ENCODE assay signal across 8 cellular contexts in the genomic region with DNA sequence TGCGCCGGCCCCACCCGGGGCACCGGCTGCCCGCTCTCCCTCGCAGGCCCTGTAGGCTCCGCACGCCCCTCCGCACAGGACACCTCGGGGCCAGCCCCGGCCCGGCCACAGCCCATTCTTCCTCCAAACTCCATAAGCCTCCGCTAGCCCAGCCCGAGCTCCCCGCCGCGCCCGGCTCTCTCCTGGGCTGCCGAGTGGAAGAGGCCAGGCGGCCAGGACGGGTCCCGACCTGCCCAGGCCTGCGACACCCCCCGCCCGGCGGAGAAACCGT. TPM values are rescaled to one million over a fixed set of nuclear protein-coding genes. Genes with fewer than 3 reads are reported as not detected.
DNase-seq lines count a peak whose midpoint lies in the region; ATAC-seq, FAIRE-seq and TF ChIP-seq lines count a peak whose summit lies in the region.

No MANE protein-coding gene starts in this region.

- H3K27ac ChIP-seq in muscle layer of duodenum (ENCODE audit: low read length), result peak overlapping the region; percentile 87
- H3K27ac ChIP-seq in upper lobe of left lung, result peak overlapping the region; percentile 95 to 98 (median 96)

- no peak for FAIRE-seq in HTR-8/SVneo (lab: Jason Lieb, UNC)

- no peak for TF ChIP-seq POLR2A in upper lobe of left lung (IDR thresholded peaks at IDR 0.05)

- TF ChIP-seq CTCF in epithelial cell of esophagus (IDR thresholded peaks at IDR 0.05; ENCODE audit: insufficient read depth, low read depth, low read length, missing control alignments), result no peak
- no peak for TF ChIP-seq CTCF in upper lobe of left lung (IDR thresholded peaks at IDR 0.05)

- DNase-seq in HTR-8/SVneo (ENCODE audit: insufficient read length, low spot score) (peak; percentile 54), epithelial cell of esophagus (ENCODE audit: low read depth) (peak; percentile 48), upper lobe of left lung (peak; percentile 52 to 92), NCI-H187 (lab: John Stamatoyannopoulos, UW) (no peak)
- DNase-seq in activated CD4-positive, alpha-beta T cell treated with anti-CD3 and anti-CD28 coated beads for 24 hours (ENCODE audit: low read depth in 2 of 2), result peak; percentile 5 to 17

- no peak for TF ChIP-seq EP300 in upper lobe of left lung (IDR thresholded peaks at IDR 0.05)

- H3K36me3 ChIP-seq in ES-I3 (ENCODE audit: insufficient read depth, low read length) (no peaks in the 10 kb centered on the region), muscle layer of duodenum (ENCODE audit: control insufficient read depth in 1 of 2, insufficient read depth in 2 of 2, low read length in 2 of 2) (no peaks in the 10 kb centered on the region), upper lobe of left lung (no peaks in the 10 kb centered on the region)

- ATAC-seq in GM21526 (IDR thresholded peaks at IDR 0.05; ENCODE audit: low FRiP score, unreplicated experiment) (peak; percentile 35), upper lobe of left lung (ENCODE audit: low FRiP score in 2 of 2) (peak; percentile 73)

- peak overlapping the region; percentile 84 for H3K4me3 ChIP-seq in epithelial cell of esophagus (ENCODE audit: low read length)
- peak overlapping the region; percentile 77 to 95 for H3K4me3 ChIP-seq in muscle layer of duodenum (ENCODE audit: low read depth in 1 of 2, low read length in 2 of 2)
- peak overlapping the region; percentile 59 to 95 (median 90) for H3K4me3 ChIP-seq in upper lobe of left lung

- 0% methylated on average over 1 to 27 of the region's 27 CpGs for WGBS in upper lobe of left lung, 2 donors

- H3K27me3 ChIP-seq in muscle layer of duodenum (ENCODE audit: low read depth, low read length), result no peaks in the 10 kb centered on the region
- H3K27me3 ChIP-seq in upper lobe of left lung, result no peaks in the 10 kb centered on the region

- H3K9me3 ChIP-seq in ES-I3 (ENCODE audit: control insufficient read depth, insufficient read depth, low read length) (no peaks in the 10 kb centered on the region), muscle layer of duodenum (ENCODE audit: control insufficient read depth in 1 of 2, low read length in 2 of 2) (no peaks in the 10 kb centered on the region), upper lobe of left lung (no peaks in the 10 kb centered on the region)

- H3K4me1 ChIP-seq in ES-I3 (ENCODE audit: insufficient read depth, low read length) (peaks cover 4% of the 10 kb centered on the region; the same call in 1 of the 2 replicates), muscle layer of duodenum (ENCODE audit: control insufficient read depth in 1 of 2, insufficient read depth in 2 of 2, low read length in 2 of 2) (peaks cover 0 to 23% of the 10 kb centered on the region in 2 donors), upper lobe of left lung (peaks cover 32 to 56% (median 44%) of the 10 kb centered on the region in 4 donors)

- H3K9ac ChIP-seq in ES-I3 (ENCODE audit: low read depth, low read length), result peak overlapping the region; percentile 87

RNA-seq across cellular contexts. Expression of gene NCOR1, which starts 0.4 kb away (rescaled TPM):
- total RNA-seq in upper lobe of left lung, result 100 to 1,000 TPM; 111 to 301 (median 147) TPM

RNA-seq across cellular contexts. Expression of gene PIGL, which starts 2.1 kb away (rescaled TPM):
- 100 to 1,000 TPM in 1 of 6 donors, 10 to 100 TPM in 5; 20.8 to 207 (median 53.1) TPM for total RNA-seq in upper lobe of left lung

Comparison
In these comparisons a context has a peak if more than half of its experiments do, and no peak if none do; other contexts are left out.
1. DNase-seq: peak in HTR-8/SVneo (single experiment), activated CD4-positive, alpha-beta T cell treated with anti-CD3 and anti-CD28 coated beads for 24 hours (2 of 2), epithelial cell of esophagus (single experiment) and upper lobe of left lung (2 of 2); none in NCI-H187 (0 of 2).
2. Peak in every context shown above with its lines, with median percentiles within 50 percentile points of each other: H3K4me3 ChIP-seq.